Comparison of ENCODE assay signal across 18 cellular contexts in the genomic region with DNA sequence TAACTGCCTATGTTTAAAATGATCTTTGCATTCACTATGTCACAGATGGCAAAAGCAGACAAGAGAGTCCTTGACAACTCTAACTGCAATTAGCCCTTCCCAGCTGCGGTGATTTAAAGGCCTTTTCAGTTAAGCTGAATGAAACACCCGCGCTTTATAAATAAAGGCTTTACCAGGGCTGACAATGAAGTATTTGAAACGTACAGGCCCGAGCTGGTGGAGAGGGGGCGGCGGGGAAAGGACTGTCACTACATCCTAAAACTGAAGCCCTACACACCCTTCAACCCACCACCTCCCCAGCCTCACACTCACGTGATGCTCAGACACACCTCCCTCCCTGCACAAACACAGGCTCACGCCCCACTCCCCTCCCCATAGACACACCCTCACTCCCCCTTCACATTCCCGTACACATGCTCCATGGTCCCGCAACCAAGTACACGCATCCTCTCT. TPM values are rescaled to one million over a fixed set of nuclear protein-coding genes. Genes with fewer than 3 reads are reported as not detected.
DNase-seq lines count a peak whose midpoint lies in the region; ATAC-seq lines count a peak whose summit lies in the region.
"Had no signal": no experiment of that assay in that cellular context is flagged by ENCODE, and none has a peak within 500 bp of the region (broad histone marks: within the 10 kb centered on the region; RNA-seq: fewer than 3 reads in every experiment).

No MANE protein-coding gene starts in this region.

- peaks cover 0 to 15% (median 0%) of the 10 kb centered on the region in 3 experiments for H3K27me3 ChIP-seq in neuronal stem cell (ENCODE audit: control insufficient read depth in 3 of 3, insufficient read depth in 3 of 3, low read depth in 1 of 3, low read length in 3 of 3)
- H3K27me3 ChIP-seq: pancreas had no signal

- no peak overlapping the region for H2AFZ ChIP-seq in neuronal stem cell (ENCODE audit: low read length)

- peak overlapping the region; percentile 68 for H3K18ac ChIP-seq in neuronal stem cell (ENCODE audit: low read length)

- peak overlapping the region; percentile 74 for H3K27ac ChIP-seq in caudate nucleus (ENCODE audit: low read depth, low read length)
- peak overlapping the region; percentile 59 for H3K27ac ChIP-seq in neuronal stem cell (replicated peaks; ENCODE audit: low read length)
- H3K27ac ChIP-seq: heart right ventricle, pancreas had no signal

- H2BK120ac ChIP-seq in neuronal stem cell (ENCODE audit: low read depth, low read length) = peak overlapping the region; percentile 29

- no peaks in the 10 kb centered on the region for H3K36me3 ChIP-seq in neuronal stem cell (replicated peaks in 1 of 2; ENCODE audit: control insufficient read depth in 2 of 2, insufficient read depth in 2 of 2, low read length in 2 of 2)
- H3K36me3 ChIP-seq: heart right ventricle, pancreas had no signal

- no peaks in the 10 kb centered on the region for H3K79me1 ChIP-seq in neuronal stem cell (ENCODE audit: low read depth, low read length)

- H4K91ac ChIP-seq in neuronal stem cell (ENCODE audit: low read depth, low read length, poor library complexity) = no peak overlapping the region

- no peak overlapping the region for H2BK15ac ChIP-seq in neuronal stem cell (ENCODE audit: low read length)

- H3K4me1 ChIP-seq in neuronal stem cell (ENCODE audit: control insufficient read depth in 2 of 2, insufficient read depth in 1 of 2, low read depth in 1 of 2, low read length in 2 of 2) = peaks cover 0 to 25% of the 10 kb centered on the region in 2 donors
- H3K4me1 ChIP-seq: pancreas had no signal

- peak overlapping the region; percentile 27 for H2BK5ac ChIP-seq in neuronal stem cell (ENCODE audit: low read length)

- no peak overlapping the region for H2BK12ac ChIP-seq in neuronal stem cell (ENCODE audit: low read length)

- WGBS in neuronal stem cell (ENCODE audit: extremely low coverage in 2 of 2, insufficient read length in 2 of 2, insufficient replicate concordance in 1 of 2), 2 donors = no CpG with 5 or more reads among the region's 12 CpGs

- peak; percentile 78 for DNase-seq in DMS153 treated with DMSO at 0.1 percent for 48 hours (lab: John Stamatoyannopoulos, UW; ENCODE audit: unreplicated experiment)
- peak; percentile 57 for DNase-seq in NCI-H1436 (lab: John Stamatoyannopoulos, UW)
- DNase-seq in caudate nucleus (lab: John Stamatoyannopoulos, UW) = peak in 30 of 61 donors; percentile 9 to 70 (median 44)
- DNase-seq in neuronal stem cell (ENCODE audit: low spot score) = peak; percentile 32
- no peak for DNase-seq in activated T-cell treated with anti-CD3 and anti-CD28 coated beads, Interleukin-2, amount 50 U/mL, for 1 hour
- no peak for DNase-seq in SHP77 treated with DMSO at 0.1 percent for 48 hours (lab: John Stamatoyannopoulos, UW)
- no peak for DNase-seq in posterior vena cava (ENCODE audit: low spot score)
- DNase-seq: activated CD4-positive, alpha-beta T cell treated with anti-CD3 and anti-CD28 coated beads, Interleukin-2, amount 10 ng/mL, durations not matched to agents 24 days and 14 days; activated naive CD4-positive, alpha-beta T cell treated with anti-CD3 and anti-CD28 coated beads, Interleukin-2, amount 10 ng/mL, durations not matched to agents 7 days and 5 days; cortex of kidney; MV-4-11; pancreas had no signal

- no peak overlapping the region for H3K4me2 ChIP-seq in neuronal stem cell (ENCODE audit: insufficient read depth, low read length, poor library complexity, severe bottlenecking)
- H3K4me2 ChIP-seq: smooth muscle cell had no signal

- H3K4me3 ChIP-seq in neuronal stem cell (ENCODE audit: low read length in 2 of 2) = no peak overlapping the region
- H3K4me3 ChIP-seq: heart right ventricle, pancreas, smooth muscle cell had no signal

- H3K23ac ChIP-seq in neuronal stem cell (ENCODE audit: low read depth, low read length, poor library complexity) = no peak overlapping the region

- no peak for ATAC-seq in GM21619 (IDR thresholded peaks at IDR 0.05; ENCODE audit: unreplicated experiment)
- ATAC-seq: esophagus mucosa; pancreas; stimulated activated memory B cell treated with anti-CD40 and anti-IgM and Interleukin-4, amounts not matched to agents 10 μg/mL and 1 μg/mL and 100 μg/mL, for 72 hours had no signal

- no peaks in the 10 kb centered on the region for H3K9me3 ChIP-seq in neuronal stem cell (replicated peaks in 1 of 2; ENCODE audit: control insufficient read depth in 2 of 2, insufficient read depth in 1 of 2, low read depth in 1 of 2, low read length in 2 of 2)
- H3K9me3 ChIP-seq: heart right ventricle, pancreas had no signal

- H2AK5ac ChIP-seq in neuronal stem cell (ENCODE audit: low read depth, low read length) = peak overlapping the region; percentile 79

- no peak overlapping the region for H3K4ac ChIP-seq in neuronal stem cell (ENCODE audit: low read length)

- H3K9ac ChIP-seq in neuronal stem cell (ENCODE audit: low read depth, low read length, poor library complexity) = no peak overlapping the region

- H4K8ac ChIP-seq in neuronal stem cell (ENCODE audit: low read depth, low read length) = no peak overlapping the region

- H3K14ac ChIP-seq in neuronal stem cell (ENCODE audit: low read length) = no peak overlapping the region

- intact Hi-C loops in posterior vena cava (cut with DNase I) = no loop called here

RNA-seq across cellular contexts. Expression of a gene that starts 45.5 kb away (rescaled TPM):
- polyA plus RNA-seq in neuronal stem cell (2013, experiment 1 of 2) = 1.2 TPM
- polyA plus RNA-seq in neuronal stem cell (2013, experiment 2 of 2) = 1.1 TPM
- under 1 TPM; 0.23 to 0.33 TPM for total RNA-seq in posterior vena cava
- total RNA-seq: activated CD4-positive, alpha-beta T cell treated with anti-CD3 and anti-CD28 coated beads, Interleukin-2, amount 10 ng/mL, durations not matched to agents 24 days and 14 days; SK-MEL-5 had no signal
- polyA plus RNA-seq: smooth muscle cell had no signal

Comparison
In these comparisons a context has a peak if more than half of its experiments do, and no peak if none do; other contexts are left out.
1. DNase-seq: peak in DMS153 treated with DMSO at 0.1 percent for 48 hours (single experiment), NCI-H1436 (single experiment) and neuronal stem cell (single experiment); none in activated T-cell treated with anti-CD3 and anti-CD28 coated beads, Interleukin-2, amount 50 U/mL, for 1 hour (single experiment), SHP77 treated with DMSO at 0.1 percent for 48 hours (single experiment) and posterior vena cava (single experiment).